In genomic region chr4:105707783-105708182, GRCh38 we compare ENCODE assay signal across 7 cellular contexts. TPM values are rescaled to one million over a fixed set of nuclear protein-coding genes. Genes with fewer than 3 reads are reported as not detected.
DNase-seq lines count a peak whose midpoint lies in the region; ATAC-seq, FAIRE-seq and TF ChIP-seq lines count a peak whose summit lies in the region.

No MANE protein-coding gene starts in this region.

- peak overlapping the region; percentile 59 for H3K4me3 ChIP-seq in IMR-90 (ENCODE audit: insufficient read depth, low read depth, low read length)
- H3K4me3 ChIP-seq in kidney (ENCODE audit: low read length in 2 of 2): peak overlapping the region; percentile 90 to 97
- H3K4me3 ChIP-seq in stomach: peak overlapping the region; percentile 74 to 90 (median 80)

- DNase-seq in IMR-90 (no peak), kidney (no peak), stomach (no peak), retina (no peak), iPS-NIHi7 (ENCODE audit: extremely low spot score) (no peak)
- DNase-seq in activated naive CD8-positive, alpha-beta T cell treated with anti-CD3 and anti-CD28 coated beads, Interleukin-2, amount 10 ng/mL, durations not matched to agents 7 days and 5 days: no peak

- peak overlapping the region; percentile 54 for H4K91ac ChIP-seq in IMR-90 (ENCODE audit: insufficient read depth, low read depth, low read length)

- H3K27me3 Mint-ChIP-seq in activated naive CD8-positive, alpha-beta T cell treated with anti-CD3 and anti-CD28 coated beads, Interleukin-2, amount 10 ng/mL, durations not matched to agents 7 days and 5 days: no peaks in the 10 kb centered on the region

- H3K36me3 Mint-ChIP-seq in activated naive CD8-positive, alpha-beta T cell treated with anti-CD3 and anti-CD28 coated beads, Interleukin-2, amount 10 ng/mL, durations not matched to agents 7 days and 5 days: peaks cover 6% of the 10 kb centered on the region

- peaks cover 16% of the 10 kb centered on the region for H3K4me1 Mint-ChIP-seq in activated naive CD8-positive, alpha-beta T cell treated with anti-CD3 and anti-CD28 coated beads, Interleukin-2, amount 10 ng/mL, durations not matched to agents 7 days and 5 days

- H4K20me1 ChIP-seq in IMR-90 (ENCODE audit: insufficient read depth, low read length): no peaks in the 10 kb centered on the region

- H2AK9ac ChIP-seq in IMR-90 (replicated peaks; ENCODE audit: low read depth, low read length, poor library complexity): peak overlapping the region; percentile 83

- peak overlapping the region; percentile 99 for H2AFZ ChIP-seq in IMR-90 (replicated peaks; ENCODE audit: low read length, poor library complexity)

- peaks cover 30 to 58% of the 10 kb centered on the region in 2 experiments for H3K79me1 ChIP-seq in IMR-90 (ENCODE audit: low read depth in 1 of 2, low read length in 2 of 2)

- peak overlapping the region; percentile 91 for H3K27ac Mint-ChIP-seq in activated naive CD8-positive, alpha-beta T cell treated with anti-CD3 and anti-CD28 coated beads, Interleukin-2, amount 10 ng/mL, durations not matched to agents 7 days and 5 days

- H3K14ac ChIP-seq in IMR-90 (replicated peaks; ENCODE audit: low read depth, low read length): peak overlapping the region; percentile 82; the same call in 1 of the 2 replicates

- H4K5ac ChIP-seq in IMR-90 (ENCODE audit: low read depth, low read length): peak overlapping the region; percentile 46

- POLR2A ChIA-PET in IMR-90 (lab: Charles Lee; ENCODE audit: unreplicated experiment): interaction anchor here (0.6 kb wide), 1 partner anchor 470 kb away, joined by 7 read pairs; no protein-coding TSS in a partner anchor
- POLR2A ChIA-PET in activated naive CD8-positive, alpha-beta T cell treated with anti-CD3 and anti-CD28 coated beads, Interleukin-2, amount 10 ng/mL, durations not matched to agents 7 days and 5 days (lab: Charles Lee): interaction anchor here (1.7 kb wide), 1 partner anchor 8 kb away, joined by 5 read pairs; no protein-coding TSS in a partner anchor

- no TSS peak for BruUV-seq in IMR-90 (replicated peaks; lab: Mats Ljungman, UMichigan)

- H3K9me3 ChIP-seq in IMR-90 (ENCODE audit: control insufficient read depth, insufficient read depth, low read length) (no peaks in the 10 kb centered on the region), kidney (ENCODE audit: control insufficient read depth in 1 of 2, low read length in 2 of 2) (no peaks in the 10 kb centered on the region), stomach (no peaks in the 10 kb centered on the region)

- peak overlapping the region; percentile 42 for H2BK5ac ChIP-seq in IMR-90 (ENCODE audit: low read depth, low read length, poor library complexity, severe bottlenecking)

- H2BK20ac ChIP-seq in IMR-90 (ENCODE audit: low read depth, low read length): no peak overlapping the region

- peak overlapping the region; percentile 83 for H3K4me2 ChIP-seq in IMR-90 (ENCODE audit: low read depth, low read length)

- H3K4me1 ChIP-seq in IMR-90 (ENCODE audit: control insufficient read depth, insufficient read depth, low read length): no peaks in the 10 kb centered on the region
- H3K4me1 ChIP-seq in kidney (ENCODE audit: control insufficient read depth in 1 of 2, insufficient read depth in 1 of 2, low read depth in 1 of 2, low read length in 2 of 2): peaks cover 7 to 12% of the 10 kb centered on the region in 2 donors
- peaks cover 17 to 65% (median 40%) of the 10 kb centered on the region in 4 donors for H3K4me1 ChIP-seq in stomach

- intact Hi-C loops in IMR-90 (cut with micrococcal nuclease): loop anchor here (2.0 to 10.0 kb wide), 4 partner anchors 235 to 563 kb away; partner anchors contain the start of gene TET2
- intact Hi-C loops in kidney (cut with DNase I): no loop called here
- intact Hi-C loops in stomach (cut with DNase I; ENCODE audit: low total_unique reads): loop anchor here (10.0 kb wide), 1 partner anchor 193 kb away; no protein-coding TSS in a partner anchor

- TF ChIP-seq EP300 in stomach (IDR thresholded peaks at IDR 0.05): no peak

- FAIRE-seq in kidney (lab: Jason Lieb, UNC): no peak

- H3K9ac ChIP-seq in IMR-90 (ENCODE audit: low read depth, low read length): peak overlapping the region; percentile 76
- peak overlapping the region; percentile 88 to 90 for H3K9ac ChIP-seq in kidney (ENCODE audit: low read length in 2 of 2)

- H3K27me3 ChIP-seq in IMR-90 (ENCODE audit: control insufficient read depth, insufficient read depth, low read length) (no peaks in the 10 kb centered on the region), stomach (no peaks in the 10 kb centered on the region)

- peak overlapping the region; percentile 78 to 92 for H4K8ac ChIP-seq in IMR-90 (ENCODE audit: low read depth in 2 of 2, low read length in 2 of 2)

- no peak for ATAC-seq in IMR-90 (ENCODE audit: low read depth)
- ATAC-seq in activated naive CD8-positive, alpha-beta T cell treated with anti-CD3 and anti-CD28 coated beads, Interleukin-2, amount 10 ng/mL, durations not matched to agents 7 days and 5 days (ENCODE audit: low read depth): no peak
- no peak for ATAC-seq in HG02678 (IDR thresholded peaks at IDR 0.05; ENCODE audit: unreplicated experiment)

- H3K4ac ChIP-seq in IMR-90 (ENCODE audit: low read depth, low read length): peak overlapping the region; percentile 51

- peaks cover 3% of the 10 kb centered on the region; the same call in 1 of the 2 replicates for H3K9me1 ChIP-seq in IMR-90 (ENCODE audit: insufficient read depth, low read length)

- H2AK5ac ChIP-seq in IMR-90 (ENCODE audit: low read depth, low read length): peak overlapping the region; percentile 28; the same call in 1 of the 2 replicates

- H3K9me3 Mint-ChIP-seq in activated naive CD8-positive, alpha-beta T cell treated with anti-CD3 and anti-CD28 coated beads, Interleukin-2, amount 10 ng/mL, durations not matched to agents 7 days and 5 days: no peaks in the 10 kb centered on the region

- TF ChIP-seq RAD21 in IMR-90 (IDR thresholded peaks at IDR 0.05; ENCODE audit: low read length): no peak

- H3K27ac ChIP-seq in IMR-90 (ENCODE audit: insufficient read depth, low read length): peak overlapping the region; percentile 75; the same call in 1 of the 2 replicates
- H3K27ac ChIP-seq in kidney (ENCODE audit: low read depth in 2 of 2, low read length in 2 of 2): peak overlapping the region in 1 of 2 donors; percentile 83
- peak overlapping the region; percentile 87 to 93 (median 91) for H3K27ac ChIP-seq in stomach

- H3K56ac ChIP-seq in IMR-90 (ENCODE audit: extremely low read depth, insufficient read depth, low read length): peak overlapping the region; percentile 84

- CTCF ChIA-PET in IMR-90 (lab: Yijun Ruan, JAX): no interaction called here

- H3K36me3 ChIP-seq in IMR-90 (ENCODE audit: control insufficient read depth, insufficient read depth, low read length): peaks cover 4% of the 10 kb centered on the region; the same call in 1 of the 2 replicates
- H3K36me3 ChIP-seq in kidney (ENCODE audit: control insufficient read depth in 1 of 2, insufficient read depth in 2 of 2, low read length in 2 of 2): peaks cover 0 to 4% of the 10 kb centered on the region in 2 donors
- H3K36me3 ChIP-seq in stomach: peaks cover 0 to 7% (median 0%) of the 10 kb centered on the region in 4 donors

- no peak overlapping the region for H2BK120ac ChIP-seq in IMR-90 (ENCODE audit: low read depth, low read length)

- peak overlapping the region; percentile 98 for H3K4me3 Mint-ChIP-seq in activated naive CD8-positive, alpha-beta T cell treated with anti-CD3 and anti-CD28 coated beads, Interleukin-2, amount 10 ng/mL, durations not matched to agents 7 days and 5 days

- 0% methylated on average over 3 of the region's 7 CpGs; no CpG with 5 or more reads in 1 of the 2 experiments for WGBS in IMR-90 (ENCODE audit: extremely low coverage in 2 of 2, insufficient read length in 1 of 2), 2 experiments
- 13 to 21% (median 17%) methylated on average over 7 of the region's 7 CpGs for WGBS in stomach, 5 donors

- dilution Hi-C loops in IMR-90 (cut with HindIII; ENCODE audit: low sequenced_read_pairs, unreplicated experiment): no loop called here

- H2BK15ac ChIP-seq in IMR-90 (ENCODE audit: low read depth, low read length): no peak overlapping the region

- TF ChIP-seq POLR2A in IMR-90 (IDR thresholded peaks at IDR 0.05; ENCODE audit: low read depth, low read length) (no peak), stomach (IDR thresholded peaks at IDR 0.05) (no peak)

- in situ Hi-C loops in IMR-90 (cut with MboI; ENCODE audit: low sequenced_read_pairs): no loop called here

- peak overlapping the region; percentile 61 for H3K23ac ChIP-seq in IMR-90 (ENCODE audit: low read depth, low read length)

- TF ChIP-seq CTCF in IMR-90 (conservative IDR thresholded peaks at IDR 0.05; ENCODE audit: low read depth, low read length): no peak
- TF ChIP-seq CTCF in kidney (IDR thresholded peaks at IDR 0.05; ENCODE audit: borderline replicate concordance, extremely low read depth, insufficient read depth): no peak
- TF ChIP-seq CTCF in stomach (IDR thresholded peaks at IDR 0.05): no peak

- no peak overlapping the region for H3K18ac ChIP-seq in IMR-90 (ENCODE audit: low read depth, low read length)

TF ChIP-seq in IMR-90, 13 proteins besides CTCF, POLR2A, EP300 and RAD21 (continues in another document):
- TF ChIP-seq FOS (IDR thresholded peaks at IDR 0.05; ENCODE audit: low read depth, low read length): no peak

RNA-seq across cellular contexts. Expression of gene INTS12, which starts 0.7 kb away (rescaled TPM):
- total RNA-seq in IMR-90 (2012; rRNA removed): 30.8 and 36.0 TPM in 2 replicates
- polyA plus RNA-seq in IMR-90 (2012; rRNA removed): 27.5 and 27.7 TPM in 2 replicates
- 8.3 and 14.9 TPM in 2 replicates for polyA plus RNA-seq in IMR-90 (2012; cell fraction: cytosol; rRNA removed)
- 5.6 and 28.1 TPM in 2 replicates for polyA plus RNA-seq in IMR-90 (2012; cell fraction: nucleus; rRNA removed; ENCODE audit: low replicate concordance)
- total RNA-seq in activated naive CD8-positive, alpha-beta T cell treated with anti-CD3 and anti-CD28 coated beads, Interleukin-2, amount 10 ng/mL, durations not matched to agents 7 days and 5 days: 10 to 100 TPM; 20.3 to 20.8 TPM
- total RNA-seq in kidney: 15.5 TPM
- 21.4 TPM for polyA plus RNA-seq in kidney (ENCODE audit: insufficient read depth, low read depth, low replicate concordance)
- total RNA-seq in stomach: 10 to 100 TPM in 4 of 5 donors, 1 to 10 TPM in 1; 8.7 to 35.7 (median 17.5) TPM
- polyA plus RNA-seq in stomach: 10 to 100 TPM; 11.5 to 20.9 (median 16.3) TPM

RNA-seq across cellular contexts. Expression of gene GSTCD, which starts 0.8 kb away (rescaled TPM):
- total RNA-seq in IMR-90 (2012; rRNA removed) (16.7 and 20.3 TPM in 2 replicates), kidney (11.7 TPM), stomach (100 to 1,000 TPM in 1 of 5 donors, 10 to 100 TPM in 2, 1 to 10 TPM in 2; 4.8 to 129 (median 11.1) TPM)
- polyA plus RNA-seq in IMR-90 (2012; rRNA removed) (4.1 and 5.2 TPM in 2 replicates), kidney (ENCODE audit: insufficient read depth, low read depth, low replicate concordance) (2.2 TPM), stomach (1 to 10 TPM; 1.6 to 8.2 (median 2.1) TPM)
- 0.90 and 1.7 TPM in 2 replicates for polyA plus RNA-seq in IMR-90 (2012; cell fraction: cytosol; rRNA removed)
- 1.7 and 4.0 TPM in 2 replicates for polyA plus RNA-seq in IMR-90 (2012; cell fraction: nucleus; rRNA removed; ENCODE audit: low replicate concordance)
- total RNA-seq in activated naive CD8-positive, alpha-beta T cell treated with anti-CD3 and anti-CD28 coated beads, Interleukin-2, amount 10 ng/mL, durations not matched to agents 7 days and 5 days: 10 to 100 TPM; 10.4 to 11.2 TPM
